Comparison of ENCODE assay signal across 1 cellular context in the genomic region with DNA sequence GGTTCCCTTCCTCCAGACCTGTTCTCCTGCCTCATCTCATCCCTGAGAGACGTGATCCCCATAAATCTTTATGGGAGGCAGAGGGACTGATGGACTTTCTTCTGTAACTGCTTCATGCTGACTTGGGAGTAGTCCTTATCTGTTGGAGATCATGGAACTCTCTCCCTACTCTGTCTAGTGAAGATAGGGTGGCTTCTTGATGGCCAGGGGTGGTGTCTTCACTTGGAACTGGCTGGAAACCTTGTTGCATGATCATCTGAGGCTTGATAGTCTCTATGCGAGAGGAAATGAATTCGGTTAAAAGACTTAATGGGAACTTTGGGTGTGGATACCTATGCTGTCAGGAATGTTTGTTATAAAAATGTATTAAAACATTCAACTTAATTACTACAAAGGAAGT.
TF ChIP-seq lines count a peak whose summit lies in the region.

No MANE protein-coding gene starts in this region.

TF ChIP-seq in K562, 482 proteins besides CTCF, POLR2A, EP300 and RAD21 (continued from another document and continues in another):
- TF ChIP-seq, protein P1, sequence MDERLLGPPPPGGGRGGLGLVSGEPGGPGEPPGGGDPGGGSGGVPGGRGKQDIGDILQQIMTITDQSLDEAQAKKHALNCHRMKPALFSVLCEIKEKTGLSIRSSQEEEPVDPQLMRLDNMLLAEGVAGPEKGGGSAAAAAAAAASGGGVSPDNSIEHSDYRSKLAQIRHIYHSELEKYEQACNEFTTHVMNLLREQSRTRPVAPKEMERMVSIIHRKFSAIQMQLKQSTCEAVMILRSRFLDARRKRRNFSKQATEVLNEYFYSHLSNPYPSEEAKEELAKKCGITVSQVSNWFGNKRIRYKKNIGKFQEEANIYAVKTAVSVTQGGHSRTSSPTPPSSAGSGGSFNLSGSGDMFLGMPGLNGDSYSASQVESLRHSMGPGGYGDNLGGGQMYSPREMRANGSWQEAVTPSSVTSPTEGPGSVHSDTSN (CRISPR knock-in tag; IDR thresholded peaks at IDR 0.05; ENCODE audit: low read depth): no peak
- TF ChIP-seq, protein P1 (tag; conservative IDR thresholded peaks at IDR 0.05; ENCODE audit: low read depth): 0 out of 2 replicates have a peak, but pooled peaks have one; percentile 40
- TF ChIP-seq, protein P2, sequence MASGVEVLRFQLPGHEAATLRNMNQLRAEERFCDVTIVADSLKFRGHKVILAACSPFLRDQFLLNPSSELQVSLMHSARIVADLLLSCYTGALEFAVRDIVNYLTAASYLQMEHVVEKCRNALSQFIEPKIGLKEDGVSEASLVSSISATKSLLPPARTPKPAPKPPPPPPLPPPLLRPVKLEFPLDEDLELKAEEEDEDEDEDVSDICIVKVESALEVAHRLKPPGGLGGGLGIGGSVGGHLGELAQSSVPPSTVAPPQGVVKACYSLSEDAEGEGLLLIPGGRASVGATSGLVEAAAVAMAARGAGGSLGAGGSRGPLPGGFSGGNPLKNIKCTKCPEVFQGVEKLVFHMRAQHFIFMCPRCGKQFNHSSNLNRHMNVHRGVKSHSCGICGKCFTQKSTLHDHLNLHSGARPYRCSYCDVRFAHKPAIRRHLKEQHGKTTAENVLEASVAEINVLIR (CRISPR knock-in tag; IDR thresholded peaks at IDR 0.05): no peak
- TF ChIP-seq, protein P3, sequence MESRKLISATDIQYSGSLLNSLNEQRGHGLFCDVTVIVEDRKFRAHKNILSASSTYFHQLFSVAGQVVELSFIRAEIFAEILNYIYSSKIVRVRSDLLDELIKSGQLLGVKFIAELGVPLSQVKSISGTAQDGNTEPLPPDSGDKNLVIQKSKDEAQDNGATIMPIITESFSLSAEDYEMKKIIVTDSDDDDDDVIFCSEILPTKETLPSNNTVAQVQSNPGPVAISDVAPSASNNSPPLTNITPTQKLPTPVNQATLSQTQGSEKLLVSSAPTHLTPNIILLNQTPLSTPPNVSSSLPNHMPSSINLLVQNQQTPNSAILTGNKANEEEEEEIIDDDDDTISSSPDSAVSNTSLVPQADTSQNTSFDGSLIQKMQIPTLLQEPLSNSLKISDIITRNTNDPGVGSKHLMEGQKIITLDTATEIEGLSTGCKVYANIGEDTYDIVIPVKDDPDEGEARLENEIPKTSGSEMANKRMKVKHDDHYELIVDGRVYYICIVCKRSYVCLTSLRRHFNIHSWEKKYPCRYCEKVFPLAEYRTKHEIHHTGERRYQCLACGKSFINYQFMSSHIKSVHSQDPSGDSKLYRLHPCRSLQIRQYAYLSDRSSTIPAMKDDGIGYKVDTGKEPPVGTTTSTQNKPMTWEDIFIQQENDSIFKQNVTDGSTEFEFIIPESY (CRISPR knock-in tag; IDR thresholded peaks at IDR 0.05): no peak
- TF ChIP-seq, protein P4, sequence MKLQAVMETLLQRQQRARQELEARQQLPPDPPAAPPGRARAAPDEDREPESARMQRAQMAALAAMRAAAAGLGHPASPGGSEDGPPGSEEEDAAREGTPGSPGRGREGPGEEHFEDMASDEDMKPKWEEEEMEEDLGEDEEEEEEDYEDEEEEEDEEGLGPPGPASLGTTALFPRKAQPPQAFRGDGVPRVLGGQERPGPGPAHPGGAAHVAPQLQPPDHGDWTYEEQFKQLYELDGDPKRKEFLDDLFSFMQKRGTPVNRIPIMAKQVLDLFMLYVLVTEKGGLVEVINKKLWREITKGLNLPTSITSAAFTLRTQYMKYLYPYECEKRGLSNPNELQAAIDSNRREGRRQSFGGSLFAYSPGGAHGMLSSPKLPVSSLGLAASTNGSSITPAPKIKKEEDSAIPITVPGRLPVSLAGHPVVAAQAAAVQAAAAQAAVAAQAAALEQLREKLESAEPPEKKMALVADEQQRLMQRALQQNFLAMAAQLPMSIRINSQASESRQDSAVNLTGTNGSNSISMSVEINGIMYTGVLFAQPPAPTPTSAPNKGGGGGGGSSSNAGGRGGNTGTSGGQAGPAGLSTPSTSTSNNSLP (IDR thresholded peaks at IDR 0.05; ENCODE audit: borderline replicate concordance, low read depth, low read length): no peak
- TF ChIP-seq ELF4 (CRISPR knock-in tag; IDR thresholded peaks at IDR 0.05): no peak
- TF ChIP-seq POLR3G (IDR thresholded peaks at IDR 0.05; ENCODE audit: extremely low read depth, insufficient read length, insufficient replicate concordance): no peak
- no peak for TF ChIP-seq U2AF1 (optimal IDR thresholded peaks at IDR 0.05; ENCODE audit: low read depth, low read length)
- TF ChIP-seq, protein P5, sequence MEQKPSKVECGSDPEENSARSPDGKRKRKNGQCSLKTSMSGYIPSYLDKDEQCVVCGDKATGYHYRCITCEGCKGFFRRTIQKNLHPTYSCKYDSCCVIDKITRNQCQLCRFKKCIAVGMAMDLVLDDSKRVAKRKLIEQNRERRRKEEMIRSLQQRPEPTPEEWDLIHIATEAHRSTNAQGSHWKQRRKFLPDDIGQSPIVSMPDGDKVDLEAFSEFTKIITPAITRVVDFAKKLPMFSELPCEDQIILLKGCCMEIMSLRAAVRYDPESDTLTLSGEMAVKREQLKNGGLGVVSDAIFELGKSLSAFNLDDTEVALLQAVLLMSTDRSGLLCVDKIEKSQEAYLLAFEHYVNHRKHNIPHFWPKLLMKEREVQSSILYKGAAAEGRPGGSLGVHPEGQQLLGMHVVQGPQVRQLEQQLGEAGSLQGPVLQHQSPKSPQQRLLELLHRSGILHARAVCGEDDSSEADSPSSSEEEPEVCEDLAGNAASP (IDR thresholded peaks at IDR 0.05): no peak
- peak; percentile 51 for TF ChIP-seq SMAD4 (CRISPR knock-in tag; conservative IDR thresholded peaks at IDR 0.05)
- TF ChIP-seq TRIM24 (IDR thresholded peaks at IDR 0.05): 0 out of 4 replicates have a peak, but pooled peaks of 1 of the 2 experiments have one; percentile 26
- no peak for TF ChIP-seq FOXK2 (conservative IDR thresholded peaks at IDR 0.05 in 1 of 2, IDR thresholded peaks at IDR 0.05 in 1 of 2; ENCODE audit: low read depth in 2 of 2)
- no peak for TF ChIP-seq SMAD1 (IDR thresholded peaks at IDR 0.05; ENCODE audit: low read depth, low read length, partially characterized antibody)
- TF ChIP-seq ARID1B (IDR thresholded peaks at IDR 0.05): peak; percentile 40; the same call in 1 of the 2 replicates
- TF ChIP-seq MIER1 (IDR thresholded peaks at IDR 0.05; ENCODE audit: low read depth): no peak
- TF ChIP-seq CBX1 (IDR thresholded peaks at IDR 0.05; ENCODE audit: low read depth): no peak
- no peak for TF ChIP-seq ZNF263 (CRISPR knock-in tag; IDR thresholded peaks at IDR 0.05; ENCODE audit: borderline replicate concordance)
- peak; percentile 34; the same call in 1 of the 2 replicates for TF ChIP-seq TAL1 (IDR thresholded peaks at IDR 0.05)
- TF ChIP-seq RBM25 (IDR thresholded peaks at IDR 0.05; ENCODE audit: low read depth, low read length, severe bottlenecking): no peak
- TF ChIP-seq, protein P6, sequence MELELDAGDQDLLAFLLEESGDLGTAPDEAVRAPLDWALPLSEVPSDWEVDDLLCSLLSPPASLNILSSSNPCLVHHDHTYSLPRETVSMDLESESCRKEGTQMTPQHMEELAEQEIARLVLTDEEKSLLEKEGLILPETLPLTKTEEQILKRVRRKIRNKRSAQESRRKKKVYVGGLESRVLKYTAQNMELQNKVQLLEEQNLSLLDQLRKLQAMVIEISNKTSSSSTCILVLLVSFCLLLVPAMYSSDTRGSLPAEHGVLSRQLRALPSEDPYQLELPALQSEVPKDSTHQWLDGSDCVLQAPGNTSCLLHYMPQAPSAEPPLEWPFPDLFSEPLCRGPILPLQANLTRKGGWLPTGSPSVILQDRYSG (tag; conservative IDR thresholded peaks at IDR 0.05; ENCODE audit: low read depth): no peak
- TF ChIP-seq, protein P7, sequence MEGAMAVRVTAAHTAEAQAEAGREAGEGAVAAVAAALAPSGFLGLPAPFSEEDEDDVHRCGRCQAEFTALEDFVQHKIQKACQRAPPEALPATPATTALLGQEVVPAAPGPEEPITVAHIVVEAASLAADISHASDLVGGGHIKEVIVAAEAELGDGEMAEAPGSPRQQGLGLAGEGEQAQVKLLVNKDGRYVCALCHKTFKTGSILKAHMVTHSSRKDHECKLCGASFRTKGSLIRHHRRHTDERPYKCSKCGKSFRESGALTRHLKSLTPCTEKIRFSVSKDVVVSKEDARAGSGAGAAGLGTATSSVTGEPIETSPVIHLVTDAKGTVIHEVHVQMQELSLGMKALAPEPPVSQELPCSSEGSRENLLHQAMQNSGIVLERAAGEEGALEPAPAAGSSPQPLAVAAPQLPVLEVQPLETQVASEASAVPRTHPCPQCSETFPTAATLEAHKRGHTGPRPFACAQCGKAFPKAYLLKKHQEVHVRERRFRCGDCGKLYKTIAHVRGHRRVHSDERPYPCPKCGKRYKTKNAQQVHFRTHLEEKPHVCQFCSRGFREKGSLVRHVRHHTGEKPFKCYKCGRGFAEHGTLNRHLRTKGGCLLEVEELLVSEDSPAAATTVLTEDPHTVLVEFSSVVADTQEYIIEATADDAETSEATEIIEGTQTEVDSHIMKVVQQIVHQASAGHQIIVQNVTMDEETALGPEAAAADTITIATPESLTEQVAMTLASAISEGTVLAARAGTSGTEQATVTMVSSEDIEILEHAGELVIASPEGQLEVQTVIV (CRISPR knock-in tag; IDR thresholded peaks at IDR 0.05; ENCODE audit: borderline replicate concordance): no peak
- no peak for TF ChIP-seq CBX8 (IDR thresholded peaks at IDR 0.05; ENCODE audit: borderline replicate concordance, extremely low read depth, low read depth, low read length, poor library complexity, severe bottlenecking)
- no peak for TF ChIP-seq RBM14 (IDR thresholded peaks at IDR 0.05; ENCODE audit: borderline replicate concordance, insufficient read depth, low read depth, low read length)
- TF ChIP-seq NFE2 (IDR thresholded peaks at IDR 0.05; ENCODE audit: low read depth): no peak
- TF ChIP-seq PYGO2 (tag; IDR thresholded peaks at IDR 0.05): no peak
- TF ChIP-seq, protein P8, sequence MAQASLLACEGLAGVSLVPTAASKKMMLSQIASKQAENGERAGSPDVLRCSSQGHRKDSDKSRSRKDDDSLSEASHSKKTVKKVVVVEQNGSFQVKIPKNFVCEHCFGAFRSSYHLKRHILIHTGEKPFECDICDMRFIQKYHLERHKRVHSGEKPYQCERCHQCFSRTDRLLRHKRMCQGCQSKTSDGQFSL (CRISPR knock-in tag; IDR thresholded peaks at IDR 0.05): no peak
- TF ChIP-seq, protein P8 (tag; IDR thresholded peaks at IDR 0.05): no peak
- TF ChIP-seq ZNF239 (CRISPR knock-in tag; IDR thresholded peaks at IDR 0.05): no peak
- no peak for TF ChIP-seq CBFB (CRISPR knock-in tag; IDR thresholded peaks at IDR 0.05)
- no peak for TF ChIP-seq SPI1 (IDR thresholded peaks at IDR 0.05; ENCODE audit: borderline replicate concordance, low read depth, low read length)
- TF ChIP-seq CEBPB (tag; IDR thresholded peaks at IDR 0.05): peak; percentile 47; the same call in 1 of the 2 replicates
- TF ChIP-seq, protein P9, sequence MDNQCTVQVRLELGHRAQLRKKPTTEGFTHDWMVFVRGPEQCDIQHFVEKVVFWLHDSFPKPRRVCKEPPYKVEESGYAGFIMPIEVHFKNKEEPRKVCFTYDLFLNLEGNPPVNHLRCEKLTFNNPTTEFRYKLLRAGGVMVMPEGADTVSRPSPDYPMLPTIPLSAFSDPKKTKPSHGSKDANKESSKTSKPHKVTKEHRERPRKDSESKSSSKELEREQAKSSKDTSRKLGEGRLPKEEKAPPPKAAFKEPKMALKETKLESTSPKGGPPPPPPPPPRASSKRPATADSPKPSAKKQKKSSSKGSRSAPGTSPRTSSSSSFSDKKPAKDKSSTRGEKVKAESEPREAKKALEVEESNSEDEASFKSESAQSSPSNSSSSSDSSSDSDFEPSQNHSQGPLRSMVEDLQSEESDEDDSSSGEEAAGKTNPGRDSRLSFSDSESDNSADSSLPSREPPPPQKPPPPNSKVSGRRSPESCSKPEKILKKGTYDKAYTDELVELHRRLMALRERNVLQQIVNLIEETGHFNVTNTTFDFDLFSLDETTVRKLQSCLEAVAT (IDR thresholded peaks at IDR 0.05): no peak
- TF ChIP-seq, protein P10, sequence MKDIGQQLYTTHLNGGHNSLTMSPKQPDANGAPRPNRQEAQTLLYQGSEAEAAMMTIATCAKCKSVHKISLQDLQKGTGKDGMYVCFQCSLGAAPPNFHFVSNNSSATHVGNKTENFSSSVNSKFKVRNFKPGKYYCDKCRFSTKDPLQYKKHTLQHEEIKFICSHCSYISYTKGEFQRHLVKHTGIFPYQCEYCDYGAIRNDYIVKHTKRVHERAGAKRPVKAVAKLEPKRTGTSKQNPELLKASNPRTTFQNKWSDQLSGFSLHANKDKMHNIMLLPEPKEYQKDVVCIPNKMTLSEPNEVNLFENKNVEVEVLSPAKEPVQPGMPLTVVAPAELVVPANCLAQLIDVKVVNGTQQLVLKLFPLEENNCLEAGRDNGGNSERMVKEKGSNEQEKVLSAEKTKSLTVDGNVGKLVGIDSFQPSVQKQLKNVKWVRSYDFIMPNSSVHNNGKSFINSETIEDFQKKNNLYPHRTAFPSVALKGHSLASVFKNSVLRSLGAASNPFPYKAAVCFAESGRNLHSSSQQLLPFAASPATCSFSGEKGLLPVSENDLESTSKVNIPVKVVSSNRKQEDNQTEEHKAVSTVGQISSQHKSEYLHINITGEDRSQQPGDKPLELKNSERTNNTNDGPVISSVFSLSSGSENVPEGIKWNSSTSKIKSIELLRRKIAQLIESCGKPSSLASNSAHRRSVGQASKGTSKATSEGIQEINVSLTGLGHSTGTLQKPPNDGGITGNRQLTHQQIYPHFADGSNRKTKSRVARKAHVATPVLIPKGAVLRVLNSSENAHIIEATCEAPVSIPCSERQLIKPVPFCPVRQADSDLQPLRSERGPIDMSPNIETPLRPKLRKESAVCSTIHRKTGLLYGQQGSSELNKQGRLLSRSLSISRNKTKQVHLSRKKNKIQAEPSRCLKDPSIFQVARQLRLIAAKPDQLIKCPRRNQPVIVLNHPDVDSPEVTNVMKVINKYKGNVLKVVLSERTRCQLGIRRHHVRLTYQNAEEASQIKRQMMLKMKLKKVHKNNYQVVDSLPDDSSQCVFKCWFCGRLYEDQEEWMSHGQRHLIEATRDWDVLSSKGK (CRISPR knock-in tag; IDR thresholded peaks at IDR 0.05): no peak
- TF ChIP-seq GTF2A2 (tag; IDR thresholded peaks at IDR 0.05): no peak
- no peak for TF ChIP-seq HCFC1 (IDR thresholded peaks at IDR 0.05; ENCODE audit: low read depth, low read length)
- no peak for TF ChIP-seq EP400 (IDR thresholded peaks at IDR 0.05)
- peak; percentile 43; the same call in 1 of the 2 replicates for TF ChIP-seq CTBP1 (IDR thresholded peaks at IDR 0.05; ENCODE audit: borderline replicate concordance)
- no peak for TF ChIP-seq XRCC3 (IDR thresholded peaks at IDR 0.05)
